Comparison of ENCODE assay signal across 32 cellular contexts in the genomic region with DNA sequence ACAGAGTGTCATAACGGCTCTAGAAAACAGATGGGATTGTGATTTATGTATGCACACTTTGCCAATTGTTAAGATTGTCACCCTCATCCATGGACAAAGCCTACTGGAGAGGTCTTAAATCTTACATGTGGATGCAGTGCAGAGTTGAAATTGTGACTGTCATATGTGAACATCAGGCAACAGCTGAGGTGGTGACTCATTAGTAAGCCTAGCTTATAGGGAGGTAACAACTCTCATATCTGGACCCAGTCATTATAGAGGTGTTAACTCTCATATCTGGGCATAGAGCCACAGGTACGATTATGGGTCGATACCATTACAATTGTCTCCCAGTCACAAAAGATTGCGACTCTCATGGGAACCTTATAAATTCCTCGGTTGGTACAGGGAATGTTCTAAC.
"Had no signal": no experiment of that assay in that cellular context is flagged by ENCODE, and none has a peak within 500 bp of the region (broad histone marks: within the 10 kb centered on the region; RNA-seq: fewer than 3 reads in every experiment).

No MANE protein-coding gene starts in this region.

- H3K9me3 Mint-ChIP-seq: activated naive CD4-positive, alpha-beta T cell treated with anti-CD3 and anti-CD28 coated beads, Interleukin-2, amount 10 ng/mL, durations not matched to agents 7 days and 5 days; activated naive CD8-positive, alpha-beta T cell treated with anti-CD3 and anti-CD28 coated beads, Interleukin-2, amount 50 U/mL, for 24 hours; brain; IgD-negative memory B cell; WTC11 had no signal

- ATAC-seq: activated CD4-positive, alpha-beta T cell treated with anti-CD3 and anti-CD28 coated beads for 36 hours; activated CD8-positive, alpha-beta memory T cell treated with anti-CD3 and anti-CD28 coated beads, Interleukin-2, amount 10 ng/mL, durations not matched to agents 7 days and 5 days; activated naive CD8-positive, alpha-beta T cell treated with anti-CD3 and anti-CD28 coated beads, Interleukin-2, amount 50 U/mL, for 24 hours; WTC11 had no signal

- H3K27me3 ChIP-seq: MG63, SJCRH30 had no signal

- H3K4me1 Mint-ChIP-seq: activated naive CD4-positive, alpha-beta T cell treated with anti-CD3 and anti-CD28 coated beads, Interleukin-2, amount 10 ng/mL, durations not matched to agents 7 days and 5 days; brain; IgD-negative memory B cell; WTC11 had no signal

- H3K4me3 Mint-ChIP-seq: activated CD4-positive, alpha-beta memory T cell treated with anti-CD3 and anti-CD28 coated beads, Interleukin-2, amount 10 ng/mL, durations not matched to agents 7 days and 5 days; activated CD4-positive, alpha-beta T cell treated with anti-CD3 and anti-CD28 coated beads for 36 hours; activated CD8-positive, alpha-beta memory T cell treated with anti-CD3 and anti-CD28 coated beads, Interleukin-2, amount 10 ng/mL, durations not matched to agents 7 days and 5 days; activated naive CD4-positive, alpha-beta T cell treated with anti-CD3 and anti-CD28 coated beads, Interleukin-2, amount 10 ng/mL, durations not matched to agents 7 days and 5 days; activated naive CD8-positive, alpha-beta T cell; activated naive CD8-positive, alpha-beta T cell treated with anti-CD3 and anti-CD28 coated beads, Interleukin-2, amount 50 U/mL, for 24 hours; activated T-helper 1 cell treated with anti-CD3 and anti-CD28 coated beads, Interleukin-12 subunit alpha, Interleukin-12 subunit beta, Interleukin-2, Interleukin-4 antibody, amounts not matched to agents 30 ng/mL and 10 ng/mL and 1 ng/mL, durations not matched to agents 14 hours and 24 hours and 36 hours; brain; IgD-negative memory B cell; WTC11 had no signal

- H3K27me3 Mint-ChIP-seq: activated CD4-positive, alpha-beta memory T cell treated with anti-CD3 and anti-CD28 coated beads, Interleukin-2, amount 10 ng/mL, durations not matched to agents 7 days and 5 days; activated CD4-positive, alpha-beta T cell treated with anti-CD3 and anti-CD28 coated beads for 36 hours; activated CD8-positive, alpha-beta memory T cell treated with anti-CD3 and anti-CD28 coated beads, Interleukin-2, amount 10 ng/mL, durations not matched to agents 7 days and 5 days; activated naive CD4-positive, alpha-beta T cell treated with anti-CD3 and anti-CD28 coated beads, Interleukin-2, amount 10 ng/mL, durations not matched to agents 7 days and 5 days; activated naive CD8-positive, alpha-beta T cell; activated naive CD8-positive, alpha-beta T cell treated with anti-CD3 and anti-CD28 coated beads, Interleukin-2, amount 50 U/mL, for 24 hours; brain; IgD-negative memory B cell had no signal

- H3K27ac ChIP-seq: SJCRH30, SK-N-MC had no signal

- H3K4me3 ChIP-seq: MG63, SJCRH30, SK-N-MC had no signal

- H3K9me3 ChIP-seq: MG63, SJCRH30 had no signal

- H3K27ac Mint-ChIP-seq: activated CD4-positive, alpha-beta memory T cell treated with anti-CD3 and anti-CD28 coated beads, Interleukin-2, amount 10 ng/mL, durations not matched to agents 7 days and 5 days; activated CD4-positive, alpha-beta T cell treated with anti-CD3 and anti-CD28 coated beads for 36 hours; activated CD8-positive, alpha-beta memory T cell treated with anti-CD3 and anti-CD28 coated beads, Interleukin-2, amount 10 ng/mL, durations not matched to agents 7 days and 5 days; activated naive CD4-positive, alpha-beta T cell treated with anti-CD3 and anti-CD28 coated beads, Interleukin-2, amount 10 ng/mL, durations not matched to agents 7 days and 5 days; activated naive CD8-positive, alpha-beta T cell; activated naive CD8-positive, alpha-beta T cell treated with anti-CD3 and anti-CD28 coated beads, Interleukin-2, amount 50 U/mL, for 24 hours; activated T-helper 1 cell treated with anti-CD3 and anti-CD28 coated beads, Interleukin-12 subunit alpha, Interleukin-12 subunit beta, Interleukin-2, Interleukin-4 antibody, amounts not matched to agents 30 ng/mL and 10 ng/mL and 1 ng/mL, durations not matched to agents 14 hours and 24 hours and 36 hours; IgD-negative memory B cell; WTC11 had no signal

- DNase-seq: activated CD4-positive, alpha-beta memory T cell treated with anti-CD3 and anti-CD28 coated beads, Interleukin-2, amount 10 ng/mL, durations not matched to agents 7 days and 5 days; activated CD4-positive, alpha-beta T cell treated with anti-CD3 and anti-CD28 coated beads for 36 hours; activated CD8-positive, alpha-beta memory T cell treated with anti-CD3 and anti-CD28 coated beads for 24 hours; activated CD8-positive, alpha-beta memory T cell treated with anti-CD3 and anti-CD28 coated beads, Interleukin-2, amount 10 ng/mL, durations not matched to agents 7 days and 5 days; activated effector memory CD4-positive, alpha-beta T cell treated with Interleukin-2 at 50 U/mL for 16 hours; activated naive CD4-positive, alpha-beta T cell treated with anti-CD3 and anti-CD28 coated beads, Interleukin-2, amount 10 ng/mL, durations not matched to agents 7 days and 5 days; activated naive CD8-positive, alpha-beta T cell treated with anti-CD3 and anti-CD28 coated beads, Interleukin-2, amount 50 U/mL, for 24 hours; activated T-cell treated with anti-CD3 and anti-CD28 coated beads, Interleukin-2, amount 50 U/mL, for 1 hour; anterior cingulate cortex; caudate nucleus; Karpas-422; KBM-7; MG63; NCI-H1092; NCI-H1436 treated with DMSO at 0.1 percent for 48 hours; NCI-H187; NCI-H2029 treated with DMSO at 0.1 percent for 48 hours; NCI-H2107; NCI-H2171; NCI-H510A; NCI-H69; NCI-H82; NK-92 treated with Interleukin-12 subunit alpha and Interleukin-12 subunit beta, amount 100 ng/mL, for 24 hours; SHP77; T1000 had no signal
